Comparison of ENCODE assay signal across 8 cellular contexts in the genomic region with DNA sequence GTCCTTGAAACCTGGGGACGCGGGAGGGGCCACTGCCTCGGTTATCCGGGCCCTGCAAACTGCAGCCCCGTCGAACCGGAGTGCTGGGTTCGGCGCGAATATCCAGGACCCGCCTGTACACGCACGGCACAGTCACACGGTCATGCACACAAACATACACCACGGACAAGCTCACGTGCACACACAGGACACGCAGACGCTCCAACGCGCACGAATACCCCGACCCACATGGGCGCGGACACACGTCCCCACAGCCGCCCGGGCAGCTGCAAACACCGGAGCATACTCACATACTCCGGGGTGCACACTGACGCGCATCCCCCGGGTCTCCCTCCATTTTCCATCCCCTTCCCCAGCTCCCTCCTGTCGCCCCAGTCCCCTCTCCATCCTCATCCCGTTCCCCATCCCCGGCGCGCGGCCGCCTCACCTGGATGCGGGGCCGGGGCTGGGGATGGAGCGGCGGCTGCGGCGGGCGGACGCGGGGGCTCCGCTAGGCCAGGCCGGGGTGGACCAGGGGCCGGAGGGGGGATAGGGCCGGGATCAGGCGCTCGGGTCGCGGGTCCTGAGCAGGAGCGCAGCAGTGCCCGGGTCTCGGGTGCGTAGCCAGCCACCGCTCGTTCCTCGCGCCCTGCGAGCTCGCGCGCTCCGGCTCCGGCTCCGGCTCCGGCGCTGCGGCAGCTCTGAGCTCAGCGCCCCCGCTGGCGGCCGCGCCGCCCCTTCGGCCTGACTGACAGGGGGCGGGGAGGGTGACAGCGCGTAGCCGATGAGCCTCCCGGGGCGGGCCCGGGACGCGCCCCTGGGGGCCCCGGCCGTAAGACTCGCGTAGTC. TPM values are rescaled to one million over a fixed set of nuclear protein-coding genes. Genes with fewer than 3 reads are reported as not detected.
DNase-seq lines count a peak whose midpoint lies in the region; ATAC-seq lines count a peak whose summit lies in the region.

A gene with protein sequence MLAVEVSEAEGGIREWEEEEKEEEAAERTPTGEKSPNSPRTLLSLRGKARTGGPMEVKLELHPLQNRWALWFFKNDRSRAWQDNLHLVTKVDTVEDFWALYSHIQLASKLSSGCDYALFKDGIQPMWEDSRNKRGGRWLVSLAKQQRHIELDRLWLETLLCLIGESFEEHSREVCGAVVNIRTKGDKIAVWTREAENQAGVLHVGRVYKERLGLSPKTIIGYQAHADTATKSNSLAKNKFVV (plus strand): TSS at position 823 of the 828 bp plus-strand sequence. CDS start 12,113 bp downstream, outside the sequence.
Gene SNCB (minus strand): TSS at position 682 of the 828 bp plus-strand sequence. CDS start 880 bp downstream, outside the sequence.

- ATAC-seq in HG02759 (IDR thresholded peaks at IDR 0.05; ENCODE audit: unreplicated experiment) (peak; percentile 89), left lobe of liver (peak; percentile 54), GM19452 (IDR thresholded peaks at IDR 0.05; ENCODE audit: unreplicated experiment) (no peak), HG03025 (IDR thresholded peaks at IDR 0.05; ENCODE audit: low FRiP score, unreplicated experiment) (no peak)
- peak; percentile 79 for ATAC-seq in central memory CD8-positive, alpha-beta T cell (replicated peaks; ENCODE audit: extremely low read depth, poor library complexity, severe bottlenecking)

- peak within 1 kb of the TSS; percentile 21 for H3K4me3 Mint-ChIP-seq in central memory CD8-positive, alpha-beta T cell

- no peaks in the 10 kb centered on the region for H3K36me3 Mint-ChIP-seq in central memory CD8-positive, alpha-beta T cell (ENCODE audit: insufficient read depth)

- peaks cover 10% of the 10 kb centered on the region for H3K4me1 Mint-ChIP-seq in central memory CD8-positive, alpha-beta T cell

- no peaks in the 10 kb centered on the region for H3K9me3 Mint-ChIP-seq in central memory CD8-positive, alpha-beta T cell

- H3K27ac Mint-ChIP-seq in central memory CD8-positive, alpha-beta T cell (ENCODE audit: low read depth), result no peak within 1 kb of the TSS

- peaks cover 74% of the 10 kb centered on the region for H3K27me3 Mint-ChIP-seq in central memory CD8-positive, alpha-beta T cell

- DNase-seq in ELF-1 (ENCODE audit: low read depth, low spot score) (peak; percentile 59), RPMI8226 (peak; percentile 59), left lobe of liver (ENCODE audit: low spot score) (no peak)
- DNase-seq in central memory CD8-positive, alpha-beta T cell (ENCODE audit: low spot score in 2 of 2), result no peak
- DNase-seq in stimulated activated CD8-positive, alpha-beta memory T cell treated with anti-CD3 and anti-CD28 coated beads, Interleukin-4, amount 100 ng/mL, for 48 hours, result peak; percentile 76

RNA-seq across cellular contexts. Expression of the first gene that starts in this region (rescaled TPM):
- total RNA-seq in left lobe of liver, result not detected

RNA-seq across cellular contexts. Expression of gene SNCB, which starts in this region (rescaled TPM):
- total RNA-seq in left lobe of liver, result not detected

Comparison
In these comparisons a context has a peak if more than half of its experiments do, and no peak if none do; other contexts are left out.
1. Peak in ATAC-seq in left lobe of liver; RNA of the genes that start here not detected or under 1 TPM.
2. DNase-seq: peak in ELF-1 (single experiment), RPMI8226 (single experiment) and stimulated activated CD8-positive, alpha-beta memory T cell treated with anti-CD3 and anti-CD28 coated beads, Interleukin-4, amount 100 ng/mL, for 48 hours (single experiment); none in central memory CD8-positive, alpha-beta T cell (0 of 2) and left lobe of liver (single experiment).
3. ATAC-seq: peak in HG02759 (single experiment) and central memory CD8-positive, alpha-beta T cell (single experiment); none in GM19452 (single experiment) and HG03025 (single experiment).